In the genomic region with DNA sequence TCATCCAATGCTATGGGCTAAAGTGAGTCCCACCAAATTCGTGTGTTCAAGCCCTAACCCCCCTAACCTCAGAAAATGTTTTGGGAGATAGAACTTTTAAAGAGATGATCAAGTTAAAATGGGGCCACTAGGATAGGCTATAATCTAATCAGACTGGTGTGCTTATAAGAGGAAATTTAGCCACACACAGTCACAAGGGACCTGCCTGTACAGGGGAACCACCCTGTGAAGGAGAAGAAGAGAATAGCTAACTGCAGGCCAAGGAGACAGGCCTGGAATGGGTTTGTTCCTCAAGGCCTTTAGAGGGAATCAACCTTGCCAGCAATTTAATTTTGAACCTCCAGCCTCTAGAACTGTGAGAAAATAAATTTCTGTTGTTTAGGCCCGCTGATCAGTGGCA, we compare ENCODE assay signal across 11 cellular contexts. TPM values are rescaled to one million over a fixed set of nuclear protein-coding genes. Genes with fewer than 3 reads are reported as not detected.
A peak's percentile ranks its signal among the peaks of the same experiment; 100 is the strongest.
DNase-seq lines count a peak whose midpoint lies in the region; ATAC-seq, FAIRE-seq and TF ChIP-seq lines count a peak whose summit lies in the region.
"Had no signal": no experiment of that assay in that cellular context is flagged by ENCODE, and none has a peak within 500 bp of the region (broad histone marks: within the 10 kb centered on the region; RNA-seq: fewer than 3 reads in every experiment).

No MANE protein-coding gene starts in this region.

- H3K27ac Mint-ChIP-seq in naive thymus-derived CD4-positive, alpha-beta T cell = no peak overlapping the region
- H3K27ac Mint-ChIP-seq in T-cell = no peak overlapping the region
- H3K27ac Mint-ChIP-seq: CD4-positive, alpha-beta T cell had no signal

- RAD21 ChIA-PET in GM12878 (lab: Charles Lee; ENCODE audit: unreplicated experiment) = interaction anchor here (1.0 to 1.4 kb wide), 5 partner anchors 9 to 42 kb away, joined by 3 to 6 read pairs (median 3); no protein-coding TSS in a partner anchor

- peaks cover 0 to 9% (median 0%) of the 10 kb centered on the region in 5 donors for H3K27me3 Mint-ChIP-seq in naive thymus-derived CD4-positive, alpha-beta T cell
- no peaks in the 10 kb centered on the region for H3K27me3 Mint-ChIP-seq in T-cell
- H3K27me3 Mint-ChIP-seq: CD4-positive, alpha-beta T cell had no signal

- H3K4me2 ChIP-seq in GM12878 (ENCODE audit: control insufficient read depth, insufficient read depth) = no peak overlapping the region

- no peaks in the 10 kb centered on the region for H3K79me2 ChIP-seq in GM12878 (ENCODE audit: control insufficient read depth, insufficient read depth, low read length)

- no peaks in the 10 kb centered on the region for H3K36me3 ChIP-seq in GM12878 (ENCODE audit: control insufficient read depth in 2 of 2, insufficient read depth in 2 of 2, low read length in 1 of 2)
- H3K36me3 ChIP-seq in naive thymus-derived CD4-positive, alpha-beta T cell (ENCODE audit: control insufficient read depth in 2 of 3, insufficient read depth in 3 of 3, low read length in 3 of 3) = no peaks in the 10 kb centered on the region

- H3K9me3 ChIP-seq in GM12878 (replicated peaks; ENCODE audit: control insufficient read depth, insufficient read depth, low read length) = no peaks in the 10 kb centered on the region
- no peaks in the 10 kb centered on the region for H3K9me3 ChIP-seq in naive thymus-derived CD4-positive, alpha-beta T cell (ENCODE audit: control insufficient read depth in 2 of 3, low read length in 3 of 3)

- no peak overlapping the region for H3K27ac ChIP-seq in GM12878 (ENCODE audit: control insufficient read depth, insufficient read depth)
- H3K27ac ChIP-seq in naive thymus-derived CD4-positive, alpha-beta T cell (ENCODE audit: low read depth, low read length) = no peak overlapping the region
- H3K27ac ChIP-seq: RWPE1 had no signal

- no peak overlapping the region for H2AFZ ChIP-seq in GM12878 (ENCODE audit: control insufficient read depth, low read depth, low read length)

- H3K4me1 Mint-ChIP-seq in naive thymus-derived CD4-positive, alpha-beta T cell = peaks cover 4 to 36% (median 9%) of the 10 kb centered on the region in 7 donors
- H3K4me1 Mint-ChIP-seq in T-cell = peaks cover 8 to 18% (median 15%) of the 10 kb centered on the region in 3 donors

- SMC1A ChIA-PET in GM12878 (lab: Charles Lee; ENCODE audit: uncharacterized antibody, unreplicated experiment) = interaction anchor here (1.1 to 2.6 kb wide), 10 partner anchors 8 to 99 kb away, joined by 3 to 19 read pairs (median 8); no protein-coding TSS in a partner anchor

- CTCF ChIA-PET in GM12878 (lab: Yijun Ruan, JAX) (interaction anchor here (1.0 to 2.1 kb wide), 3 partner anchors 11 to 61 kb away, joined by 3 to 5 read pairs (median 4); no protein-coding TSS in a partner anchor), T-cell (lab: Charles Lee) (no interaction called here)
- CTCF ChIA-PET in naive thymus-derived CD4-positive, alpha-beta T cell (lab: Charles Lee) = no interaction called here

- no peak for TF ChIP-seq RAD21 in GM12878 (IDR thresholded peaks at IDR 0.05; ENCODE audit: insufficient read depth, low read depth, low read length)

- no peak for TF ChIP-seq EP300 in GM12878 (IDR thresholded peaks at IDR 0.05; ENCODE audit: borderline replicate concordance in 1 of 2, control insufficient read depth in 1 of 2, low read depth in 2 of 2, low read length in 2 of 2)

- no peak for FAIRE-seq in GM12878 (lab: Jason Lieb, UNC)

- no peaks in the 10 kb centered on the region for H3K4me1 ChIP-seq in GM12878 (ENCODE audit: control insufficient read depth, insufficient read depth, low read length)
- no peaks in the 10 kb centered on the region for H3K4me1 ChIP-seq in naive thymus-derived CD4-positive, alpha-beta T cell (ENCODE audit: control insufficient read depth in 2 of 2, insufficient read depth in 2 of 2, low read length in 2 of 2)

- H4K20me1 ChIP-seq in GM12878 (ENCODE audit: control insufficient read depth, insufficient read depth) = no peaks in the 10 kb centered on the region

- no peak for TF ChIP-seq POLR2A in GM12878 (IDR thresholded peaks at IDR 0.05; ENCODE audit: low read depth, low read length)

- no peak overlapping the region for H3K4me3 ChIP-seq in GM12878
- H3K4me3 ChIP-seq in naive thymus-derived CD4-positive, alpha-beta T cell (ENCODE audit: low read length) = no peak overlapping the region

- ATAC-seq in GM18511 (IDR thresholded peaks at IDR 0.05; ENCODE audit: unreplicated experiment) (peak; percentile 59), HG02852 (IDR thresholded peaks at IDR 0.05; ENCODE audit: unreplicated experiment) (peak; percentile 38), GM12878 (peak; percentile 72), HG02884 (IDR thresholded peaks at IDR 0.05; ENCODE audit: unreplicated experiment) (no peak), T-cell (replicated peaks in 1 of 4) (no peak)
- peak; percentile 71 for ATAC-seq in naive thymus-derived CD4-positive, alpha-beta T cell

- intact Hi-C loops in GM12878 (cut with micrococcal nuclease; ENCODE audit: unreplicated experiment) = no loop called here
- intact Hi-C loops in naive thymus-derived CD4-positive, alpha-beta T cell (cut with micrococcal nuclease) = no loop called here

- H3K36me3 Mint-ChIP-seq in naive thymus-derived CD4-positive, alpha-beta T cell = peaks cover 0 to 6% (median 0%) of the 10 kb centered on the region in 5 donors
- no peaks in the 10 kb centered on the region for H3K36me3 Mint-ChIP-seq in T-cell

- DNase-seq in GM12878 (ENCODE audit: low read depth, low spot score) = no peak
- no peak for DNase-seq in naive thymus-derived CD4-positive, alpha-beta T cell
- no peak for DNase-seq in occipital lobe (lab: John Stamatoyannopoulos, UW)
- no peak for DNase-seq in T-cell
- DNase-seq in stimulated activated CD4-positive, alpha-beta T cell treated with anti-CD3 and anti-CD28 coated beads, Interleukin-2, amount 100 ng/mL, for 24 hours = no peak
- DNase-seq: CD4-positive, alpha-beta T cell; NCI-H1930 had no signal

- no peaks in the 10 kb centered on the region for H3K9me3 Mint-ChIP-seq in naive thymus-derived CD4-positive, alpha-beta T cell
- H3K9me3 Mint-ChIP-seq in T-cell = no peaks in the 10 kb centered on the region
- H3K9me3 Mint-ChIP-seq: CD4-positive, alpha-beta T cell had no signal

- TF ChIP-seq CTCF in GM12878 (IDR thresholded peaks at IDR 0.05 in 2 of 3, conservative IDR thresholded peaks at IDR 0.05 in 1 of 3; ENCODE audit: control insufficient read depth in 2 of 3, extremely low read depth in 1 of 3, insufficient read depth in 1 of 3, low read depth in 3 of 3, low read length in 3 of 3) = no peak

- in situ Hi-C loops in GM12878 (cut with MboI) = no loop called here

- WGBS in GM12878 (ENCODE audit: insufficient coverage, insufficient replicate concordance, low lambda C conversion rate, missing lambda C conversion rate) = 61% methylated on average over 2 of the region's 2 CpGs

- H3K9ac ChIP-seq in GM12878 (ENCODE audit: control insufficient read depth, insufficient read depth, low read length) = no peak overlapping the region

- no TSS peak for BruUV-seq in GM12878 (replicated peaks; lab: Mats Ljungman, UMichigan)

- POLR2A ChIA-PET in GM12878 (lab: Charles Lee) (interaction anchor here (1.6 to 1.9 kb wide), 2 partner anchors 11 to 13 kb away, joined by 3 to 10 read pairs; no protein-coding TSS in a partner anchor), T-cell (lab: Charles Lee) (no interaction called here)
- POLR2A ChIA-PET in naive thymus-derived CD4-positive, alpha-beta T cell (lab: Charles Lee) = no interaction called here

- no peak overlapping the region for H3K4me3 Mint-ChIP-seq in naive thymus-derived CD4-positive, alpha-beta T cell
- no peak overlapping the region for H3K4me3 Mint-ChIP-seq in T-cell
- H3K4me3 Mint-ChIP-seq: CD4-positive, alpha-beta T cell had no signal

- H3K27me3 ChIP-seq in GM12878 (replicated peaks in 1 of 2; ENCODE audit: control insufficient read depth in 2 of 2, insufficient read depth in 2 of 2, low read length in 1 of 2) = no peaks in the 10 kb centered on the region
- H3K27me3 ChIP-seq in naive thymus-derived CD4-positive, alpha-beta T cell (ENCODE audit: control insufficient read depth in 2 of 2, insufficient read depth in 2 of 2, low read length in 2 of 2) = no peaks in the 10 kb centered on the region

TF ChIP-seq in GM12878, 131 proteins besides CTCF, POLR2A, EP300 and RAD21 (continues in another document):
- no peak for TF ChIP-seq ZBED1 (IDR thresholded peaks at IDR 0.05; ENCODE audit: borderline replicate concordance)
- TF ChIP-seq HDGF (IDR thresholded peaks at IDR 0.05) = no peak
- no peak for TF ChIP-seq SREBF1 (IDR thresholded peaks at IDR 0.05; ENCODE audit: low read length)

RNA-seq across cellular contexts. Expression of a gene that starts 36.0 kb away (rescaled TPM):
- total RNA-seq in GM12878 (2013; cell fraction: nucleolus; rRNA removed) = 423 and 495 TPM in 2 replicates
- total RNA-seq in GM12878 (2014; rRNA removed) = 73.1 and 79.9 TPM in 2 replicates
- total RNA-seq in GM12878 (2014; rRNA removed; fragmentation: Illumina TruSeq; extraction: Trizol) = 107 and 110 TPM in 2 replicates
- 56.6 and 64.2 TPM in 2 replicates for total RNA-seq in GM12878 (2021)
- 28.9 TPM for polyA plus RNA-seq in GM12878 (2011; ENCODE audit: low read depth)
- 121 and 166 TPM in 2 replicates for polyA plus RNA-seq in GM12878 (2011; rRNA removed)
- polyA plus RNA-seq in GM12878 (2011; cell fraction: cytosol; rRNA removed) = 44.8 and 49.0 TPM in 2 replicates
- polyA plus RNA-seq in GM12878 (2011; cell fraction: nucleus; rRNA removed) = 61.7 and 70.9 TPM in 2 replicates
- 40.5 and 47.5 TPM in 2 replicates for polyA plus RNA-seq in GM12878 (2012)
- polyA plus RNA-seq in GM12878 (2014; fragmentation: Illumina TruSeq; extraction: Trizol) = 76.6 and 104 TPM in 2 replicates
- polyA plus RNA-seq in GM12878 (2014; fragmentation: Nextera tagmentation; extraction: Ambion mirVana) = 100 to 1,000 TPM; 102 to 127 TPM
- polyA plus RNA-seq in GM12878 (2014; rRNA removed) = 40.1 and 48.6 TPM in 2 replicates
- polyA plus RNA-seq in GM12878 (2016; fragmentation: Nextera tagmentation; extraction: Ambion mirVana) = 100 to 1,000 TPM; 104 TPM
- 61.1 and 79.8 TPM in 2 replicates for polyA minus RNA-seq in GM12878 (2011; rRNA and poly(A)+ RNA removed)
- 20.8 and 33.6 TPM in 2 replicates for polyA minus RNA-seq in GM12878 (2011; cell fraction: cytosol; rRNA and poly(A)+ RNA removed)
- 136 and 215 TPM in 2 replicates for polyA minus RNA-seq in GM12878 (2011; cell fraction: nucleus; rRNA and poly(A)+ RNA removed)
- total RNA-seq in naive thymus-derived CD4-positive, alpha-beta T cell = 100 to 1,000 TPM in 2 of 5 experiments, 10 to 100 TPM in 3; 57.4 to 142 (median 62.4) TPM
- 10 to 100 TPM; 45.5 to 50.3 TPM for polyA plus RNA-seq in naive thymus-derived CD4-positive, alpha-beta T cell
- total RNA-seq in occipital lobe = 89.5 TPM
- total RNA-seq in T-cell = 10 to 100 TPM; 57.7 to 77.0 (median 68.2) TPM

Comparison
In these comparisons a context has a peak if more than half of its experiments do, and no peak if none do; other contexts are left out.
1. ATAC-seq: peak in GM18511 (single experiment), HG02852 (single experiment), GM12878 (single experiment) and naive thymus-derived CD4-positive, alpha-beta T cell (single experiment); none in HG02884 (single experiment) and T-cell (0 of 4).